1 cellular context compared by ENCODE assay signal in genomic region chr1:186306533-186306932, GRCh38.
TF ChIP-seq lines count a peak whose summit lies in the region.

No MANE protein-coding gene starts in this region.

TF ChIP-seq in GM23338, 12 proteins besides CTCF, POLR2A, EP300 and RAD21 (continued from another document):
- no peak for TF ChIP-seq REST (IDR thresholded peaks at IDR 0.05; ENCODE audit: unreplicated experiment)
- TF ChIP-seq ETS1 (IDR thresholded peaks at IDR 0.05): no peak
- no peak for TF ChIP-seq ZNF114 (CRISPR knock-in tag; IDR thresholded peaks at IDR 0.05)
- no peak for TF ChIP-seq ZNF462 (CRISPR knock-in tag; IDR thresholded peaks at IDR 0.05)
- TF ChIP-seq CREB1 (CRISPR knock-in tag; IDR thresholded peaks at IDR 0.05; ENCODE audit: low read depth): no peak
